8 cellular contexts compared by ENCODE assay signal in genomic region chr10:13536674-13537366, GRCh38. TPM values are rescaled to one million over a fixed set of nuclear protein-coding genes. Genes with fewer than 3 reads are reported as not detected.
DNase-seq lines count a peak whose midpoint lies in the region; ATAC-seq and TF ChIP-seq lines count a peak whose summit lies in the region.

No MANE protein-coding gene starts in this region.

- CTCF ChIA-PET in AG04449 (lab: Yijun Ruan, JAX), result interaction anchor here (0.6 to 7.6 kb wide), 15 partner anchors 9 to 376 kb away, joined by 3 to 101 read pairs (median 3); no protein-coding TSS in a partner anchor
- CTCF ChIA-PET in activated B cell treated with CpG ODN at 0.5 μM for 24 hours (lab: Charles Lee), result interaction anchor here (1.1 to 2.4 kb wide), 2 partner anchors 165 to 264 kb away, joined by 3 to 24 read pairs; no protein-coding TSS in a partner anchor

- in situ Hi-C loops in GM13976 (cut with MboI; ENCODE audit: low sequenced_read_pairs, unreplicated experiment), result no loop called here

- WGBS in right cardiac atrium, result 56% methylated on average over 11 of the region's 11 CpGs

- no peak overlapping the region for H3K4me3 Mint-ChIP-seq in activated B cell treated with CpG ODN at 0.5 μM for 24 hours

- H3K27ac ChIP-seq in right cardiac atrium (ENCODE audit: low read length), result no peak overlapping the region

- H3K4me1 ChIP-seq in right cardiac atrium (ENCODE audit: control insufficient read depth, insufficient read depth, low read length), result no peaks in the 10 kb centered on the region

- intact Hi-C loops in activated B cell treated with CpG ODN at 0.5 μM for 24 hours (cut with micrococcal nuclease), result loop anchor here (1.0 to 10.0 kb wide), 3 partner anchors 165 to 442 kb away; partner anchors contain the start of gene MCM10
- intact Hi-C loops in right cardiac atrium (cut with DNase I), result loop anchor here in 2 of 4 donors (10.0 kb wide), 1 partner anchor 162 kb away; no protein-coding TSS in a partner anchor

- POLR2A ChIA-PET in AG04449 (lab: Yijun Ruan, JAX) (no interaction called here), activated B cell treated with CpG ODN at 0.5 μM for 24 hours (lab: Charles Lee) (no interaction called here)

- no peak for DNase-seq in AG04449 (ENCODE audit: low read depth, low spot score)
- DNase-seq in GM13976 (ENCODE audit: low spot score), result peak; percentile 64
- peak; percentile 38 for DNase-seq in NCI-H1694 (lab: John Stamatoyannopoulos, UW)
- DNase-seq in activated B cell treated with CpG ODN at 0.5 μM for 24 hours, result no peak
- DNase-seq in right cardiac atrium, result peak; percentile 30 to 70 (median 69)
- peak in 2 of 3 donors; percentile 9 to 20 for DNase-seq in stimulated activated CD4-positive, alpha-beta T cell treated with anti-CD3 and anti-CD28 coated beads, Interleukin-12 subunit alpha, Interleukin-12 subunit beta, amount 100 ng/mL, for 48 hours (ENCODE audit: low read depth in 2 of 3, low spot score in 1 of 3)
- DNase-seq in NCI-H187 treated with DMSO at 0.1 percent for 48 hours (lab: John Stamatoyannopoulos, UW), result no peak

- H3K9me3 ChIP-seq in right cardiac atrium (ENCODE audit: control insufficient read depth, low read length), result no peaks in the 10 kb centered on the region

- no peaks in the 10 kb centered on the region for H3K27me3 ChIP-seq in right cardiac atrium (ENCODE audit: control insufficient read depth, insufficient read depth)

- H3K36me3 Mint-ChIP-seq in activated B cell treated with CpG ODN at 0.5 μM for 24 hours (ENCODE audit: low read depth), result no peaks in the 10 kb centered on the region

- H3K4me1 Mint-ChIP-seq in activated B cell treated with CpG ODN at 0.5 μM for 24 hours, result no peaks in the 10 kb centered on the region

- no peak overlapping the region for H3K27ac Mint-ChIP-seq in activated B cell treated with CpG ODN at 0.5 μM for 24 hours

- H3K27me3 Mint-ChIP-seq in activated B cell treated with CpG ODN at 0.5 μM for 24 hours, result peaks cover 45% of the 10 kb centered on the region

- H3K9me3 Mint-ChIP-seq in activated B cell treated with CpG ODN at 0.5 μM for 24 hours, result no peaks in the 10 kb centered on the region

- H3K4me3 ChIP-seq in AG04449 (ENCODE audit: low read depth, low read length), result no peak overlapping the region
- H3K4me3 ChIP-seq in right cardiac atrium (ENCODE audit: low read length), result no peak overlapping the region

- TF ChIP-seq CTCF in AG04449 (IDR thresholded peaks at IDR 0.05; ENCODE audit: insufficient read depth, low read length, missing control alignments) (peak; percentile 72), GM13976 (IDR thresholded peaks at IDR 0.05; ENCODE audit: borderline replicate concordance, control extremely low read depth, extremely low read depth, insufficient read depth, missing control alignments) (peak; percentile 34), activated B cell treated with CpG ODN at 0.5 μM for 24 hours (IDR thresholded peaks at IDR 0.05) (no peak)

- ATAC-seq in activated B cell treated with CpG ODN at 0.5 μM for 24 hours (ENCODE audit: low read depth), result peak; percentile 58
- peak; percentile 69 to 79 for ATAC-seq in right cardiac atrium
- no peak for ATAC-seq in HG03469 (IDR thresholded peaks at IDR 0.05; ENCODE audit: unreplicated experiment)

RNA-seq across cellular contexts. Expression of gene BEND7, which starts 8.0 kb away (rescaled TPM):
- not detected in 2 replicates for total RNA-seq in activated B cell treated with CpG ODN at 0.5 μM for 24 hours
- 10 to 100 TPM; 13.2 to 17.4 (median 14.8) TPM for total RNA-seq in right cardiac atrium
- 7.1 TPM for polyA plus RNA-seq in right cardiac atrium

RNA-seq across cellular contexts. Expression of gene PRPF18, which starts 49.9 kb away (rescaled TPM):
- total RNA-seq in activated B cell treated with CpG ODN at 0.5 μM for 24 hours (20.7 and 26.1 TPM in 2 replicates), right cardiac atrium (10 to 100 TPM; 14.5 to 17.7 (median 15.1) TPM)
- 14.6 TPM for polyA plus RNA-seq in right cardiac atrium

Comparison
In these comparisons a context has a peak if more than half of its experiments do, and no peak if none do; other contexts are left out.
1. DNase-seq: peak in GM13976 (single experiment), NCI-H1694 (single experiment), right cardiac atrium (3 of 3) and stimulated activated CD4-positive, alpha-beta T cell treated with anti-CD3 and anti-CD28 coated beads, Interleukin-12 subunit alpha, Interleukin-12 subunit beta, amount 100 ng/mL, for 48 hours (2 of 3); none in AG04449 (single experiment), activated B cell treated with CpG ODN at 0.5 μM for 24 hours (single experiment) and NCI-H187 treated with DMSO at 0.1 percent for 48 hours (single experiment).
2. RNA of gene BEND7, which starts 8.0 kb away (total RNA-seq): 13.2 to 17.4 TPM in right cardiac atrium; not detected in activated B cell treated with CpG ODN at 0.5 μM for 24 hours; every median in the first group is over 10 times any median in the second.